In the genomic region with DNA sequence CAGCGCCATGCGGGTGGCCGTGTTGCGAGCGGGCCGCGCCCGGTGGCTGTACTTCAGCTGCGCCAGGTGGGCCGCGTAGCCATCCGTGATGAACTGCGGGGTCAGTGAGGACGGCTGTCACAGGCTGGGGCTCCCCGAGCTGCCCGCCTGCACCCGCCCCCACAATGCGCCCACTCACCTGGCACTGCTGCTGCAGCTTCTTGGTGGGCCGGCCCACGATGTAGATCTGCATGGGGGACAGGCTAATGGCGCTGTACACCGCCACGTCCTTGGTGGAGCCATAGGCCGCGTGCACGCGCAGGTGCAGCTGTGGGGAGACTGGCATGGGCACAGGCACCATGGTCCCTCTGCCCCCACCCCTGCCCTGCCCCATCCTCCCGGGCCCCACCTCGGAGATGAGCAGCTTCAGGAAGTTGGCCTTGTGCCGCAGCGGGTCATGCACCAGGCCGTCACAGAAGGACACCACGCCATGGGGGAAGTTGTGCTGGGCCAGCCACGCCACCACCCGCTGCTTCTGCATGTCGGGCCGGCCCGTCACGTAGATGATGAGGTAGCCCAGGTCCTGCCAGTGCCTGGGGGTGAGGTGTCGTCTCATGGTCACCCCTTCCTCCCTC, we compare ENCODE assay signal across 1 cellular context.
TF ChIP-seq lines count a peak whose summit lies in the region.

No MANE protein-coding gene starts in this region.

TF ChIP-seq in HEK293, 187 proteins besides CTCF, POLR2A, EP300 and RAD21 (continued from another document):
- TF ChIP-seq, protein P1, sequence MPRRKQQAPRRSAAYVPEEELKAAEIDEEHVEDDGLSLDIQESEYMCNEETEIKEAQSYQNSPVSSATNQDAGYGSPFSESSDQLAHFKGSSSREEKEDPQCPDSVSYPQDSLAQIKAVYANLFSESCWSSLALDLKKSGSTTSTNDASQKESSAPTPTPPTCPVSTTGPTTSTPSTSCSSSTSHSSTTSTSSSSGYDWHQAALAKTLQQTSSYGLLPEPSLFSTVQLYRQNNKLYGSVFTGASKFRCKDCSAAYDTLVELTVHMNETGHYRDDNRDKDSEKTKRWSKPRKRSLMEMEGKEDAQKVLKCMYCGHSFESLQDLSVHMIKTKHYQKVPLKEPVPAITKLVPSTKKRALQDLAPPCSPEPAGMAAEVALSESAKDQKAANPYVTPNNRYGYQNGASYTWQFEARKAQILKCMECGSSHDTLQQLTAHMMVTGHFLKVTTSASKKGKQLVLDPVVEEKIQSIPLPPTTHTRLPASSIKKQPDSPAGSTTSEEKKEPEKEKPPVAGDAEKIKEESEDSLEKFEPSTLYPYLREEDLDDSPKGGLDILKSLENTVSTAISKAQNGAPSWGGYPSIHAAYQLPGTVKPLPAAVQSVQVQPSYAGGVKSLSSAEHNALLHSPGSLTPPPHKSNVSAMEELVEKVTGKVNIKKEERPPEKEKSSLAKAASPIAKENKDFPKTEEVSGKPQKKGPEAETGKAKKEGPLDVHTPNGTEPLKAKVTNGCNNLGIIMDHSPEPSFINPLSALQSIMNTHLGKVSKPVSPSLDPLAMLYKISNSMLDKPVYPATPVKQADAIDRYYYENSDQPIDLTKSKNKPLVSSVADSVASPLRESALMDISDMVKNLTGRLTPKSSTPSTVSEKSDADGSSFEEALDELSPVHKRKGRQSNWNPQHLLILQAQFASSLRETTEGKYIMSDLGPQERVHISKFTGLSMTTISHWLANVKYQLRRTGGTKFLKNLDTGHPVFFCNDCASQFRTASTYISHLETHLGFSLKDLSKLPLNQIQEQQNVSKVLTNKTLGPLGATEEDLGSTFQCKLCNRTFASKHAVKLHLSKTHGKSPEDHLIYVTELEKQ (tag by site-specific recombination; IDR thresholded peaks at IDR 0.05; ENCODE audit: borderline replicate concordance): no peak
- TF ChIP-seq HOXC10 (CRISPR knock-in tag; IDR thresholded peaks at IDR 0.05) (no peak), ZNF23 (tag by site-specific recombination; IDR thresholded peaks at IDR 0.05; ENCODE audit: borderline replicate concordance) (no peak), ZNF302 (tag by site-specific recombination; IDR thresholded peaks at IDR 0.05; ENCODE audit: low read depth) (no peak), ZFHX2 (tag by site-specific recombination; conservative IDR thresholded peaks at IDR 0.05) (peak; percentile 58), ZNF600 (tag by site-specific recombination; IDR thresholded peaks at IDR 0.05) (peak; percentile 50), ZNF610 (tag by site-specific recombination; IDR thresholded peaks at IDR 0.05; ENCODE audit: borderline replicate concordance) (no peak), SCRT1 (tag by site-specific recombination; IDR thresholded peaks at IDR 0.05; ENCODE audit: borderline replicate concordance) (no peak)
- TF ChIP-seq, protein P2, sequence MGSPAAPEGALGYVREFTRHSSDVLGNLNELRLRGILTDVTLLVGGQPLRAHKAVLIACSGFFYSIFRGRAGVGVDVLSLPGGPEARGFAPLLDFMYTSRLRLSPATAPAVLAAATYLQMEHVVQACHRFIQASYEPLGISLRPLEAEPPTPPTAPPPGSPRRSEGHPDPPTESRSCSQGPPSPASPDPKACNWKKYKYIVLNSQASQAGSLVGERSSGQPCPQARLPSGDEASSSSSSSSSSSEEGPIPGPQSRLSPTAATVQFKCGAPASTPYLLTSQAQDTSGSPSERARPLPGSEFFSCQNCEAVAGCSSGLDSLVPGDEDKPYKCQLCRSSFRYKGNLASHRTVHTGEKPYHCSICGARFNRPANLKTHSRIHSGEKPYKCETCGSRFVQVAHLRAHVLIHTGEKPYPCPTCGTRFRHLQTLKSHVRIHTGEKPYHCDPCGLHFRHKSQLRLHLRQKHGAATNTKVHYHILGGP (tag by site-specific recombination; IDR thresholded peaks at IDR 0.05): no peak
- TF ChIP-seq, protein P3, sequence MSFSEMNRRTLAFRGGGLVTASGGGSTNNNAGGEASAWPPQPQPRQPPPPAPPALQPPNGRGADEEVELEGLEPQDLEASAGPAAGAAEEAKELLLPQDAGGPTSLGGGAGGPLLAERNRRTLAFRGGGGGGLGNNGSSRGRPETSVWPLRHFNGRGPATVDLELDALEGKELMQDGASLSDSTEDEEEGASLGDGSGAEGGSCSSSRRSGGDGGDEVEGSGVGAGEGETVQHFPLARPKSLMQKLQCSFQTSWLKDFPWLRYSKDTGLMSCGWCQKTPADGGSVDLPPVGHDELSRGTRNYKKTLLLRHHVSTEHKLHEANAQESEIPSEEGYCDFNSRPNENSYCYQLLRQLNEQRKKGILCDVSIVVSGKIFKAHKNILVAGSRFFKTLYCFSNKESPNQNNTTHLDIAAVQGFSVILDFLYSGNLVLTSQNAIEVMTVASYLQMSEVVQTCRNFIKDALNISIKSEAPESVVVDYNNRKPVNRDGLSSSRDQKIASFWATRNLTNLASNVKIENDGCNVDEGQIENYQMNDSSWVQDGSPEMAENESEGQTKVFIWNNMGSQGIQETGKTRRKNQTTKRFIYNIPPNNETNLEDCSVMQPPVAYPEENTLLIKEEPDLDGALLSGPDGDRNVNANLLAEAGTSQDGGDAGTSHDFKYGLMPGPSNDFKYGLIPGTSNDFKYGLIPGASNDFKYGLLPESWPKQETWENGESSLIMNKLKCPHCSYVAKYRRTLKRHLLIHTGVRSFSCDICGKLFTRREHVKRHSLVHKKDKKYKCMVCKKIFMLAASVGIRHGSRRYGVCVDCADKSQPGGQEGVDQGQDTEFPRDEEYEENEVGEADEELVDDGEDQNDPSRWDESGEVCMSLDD (tag by site-specific recombination; IDR thresholded peaks at IDR 0.05): no peak
- TF ChIP-seq, protein P4, sequence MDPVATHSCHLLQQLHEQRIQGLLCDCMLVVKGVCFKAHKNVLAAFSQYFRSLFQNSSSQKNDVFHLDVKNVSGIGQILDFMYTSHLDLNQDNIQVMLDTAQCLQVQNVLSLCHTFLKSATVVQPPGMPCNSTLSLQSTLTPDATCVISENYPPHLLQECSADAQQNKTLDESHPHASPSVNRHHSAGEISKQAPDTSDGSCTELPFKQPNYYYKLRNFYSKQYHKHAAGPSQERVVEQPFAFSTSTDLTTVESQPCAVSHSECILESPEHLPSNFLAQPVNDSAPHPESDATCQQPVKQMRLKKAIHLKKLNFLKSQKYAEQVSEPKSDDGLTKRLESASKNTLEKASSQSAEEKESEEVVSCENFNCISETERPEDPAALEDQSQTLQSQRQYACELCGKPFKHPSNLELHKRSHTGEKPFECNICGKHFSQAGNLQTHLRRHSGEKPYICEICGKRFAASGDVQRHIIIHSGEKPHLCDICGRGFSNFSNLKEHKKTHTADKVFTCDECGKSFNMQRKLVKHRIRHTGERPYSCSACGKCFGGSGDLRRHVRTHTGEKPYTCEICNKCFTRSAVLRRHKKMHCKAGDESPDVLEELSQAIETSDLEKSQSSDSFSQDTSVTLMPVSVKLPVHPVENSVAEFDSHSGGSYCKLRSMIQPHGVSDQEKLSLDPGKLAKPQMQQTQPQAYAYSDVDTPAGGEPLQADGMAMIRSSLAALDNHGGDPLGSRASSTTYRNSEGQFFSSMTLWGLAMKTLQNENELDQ (tag by site-specific recombination; IDR thresholded peaks at IDR 0.05; ENCODE audit: low read depth): no peak
- TF ChIP-seq, protein P5, sequence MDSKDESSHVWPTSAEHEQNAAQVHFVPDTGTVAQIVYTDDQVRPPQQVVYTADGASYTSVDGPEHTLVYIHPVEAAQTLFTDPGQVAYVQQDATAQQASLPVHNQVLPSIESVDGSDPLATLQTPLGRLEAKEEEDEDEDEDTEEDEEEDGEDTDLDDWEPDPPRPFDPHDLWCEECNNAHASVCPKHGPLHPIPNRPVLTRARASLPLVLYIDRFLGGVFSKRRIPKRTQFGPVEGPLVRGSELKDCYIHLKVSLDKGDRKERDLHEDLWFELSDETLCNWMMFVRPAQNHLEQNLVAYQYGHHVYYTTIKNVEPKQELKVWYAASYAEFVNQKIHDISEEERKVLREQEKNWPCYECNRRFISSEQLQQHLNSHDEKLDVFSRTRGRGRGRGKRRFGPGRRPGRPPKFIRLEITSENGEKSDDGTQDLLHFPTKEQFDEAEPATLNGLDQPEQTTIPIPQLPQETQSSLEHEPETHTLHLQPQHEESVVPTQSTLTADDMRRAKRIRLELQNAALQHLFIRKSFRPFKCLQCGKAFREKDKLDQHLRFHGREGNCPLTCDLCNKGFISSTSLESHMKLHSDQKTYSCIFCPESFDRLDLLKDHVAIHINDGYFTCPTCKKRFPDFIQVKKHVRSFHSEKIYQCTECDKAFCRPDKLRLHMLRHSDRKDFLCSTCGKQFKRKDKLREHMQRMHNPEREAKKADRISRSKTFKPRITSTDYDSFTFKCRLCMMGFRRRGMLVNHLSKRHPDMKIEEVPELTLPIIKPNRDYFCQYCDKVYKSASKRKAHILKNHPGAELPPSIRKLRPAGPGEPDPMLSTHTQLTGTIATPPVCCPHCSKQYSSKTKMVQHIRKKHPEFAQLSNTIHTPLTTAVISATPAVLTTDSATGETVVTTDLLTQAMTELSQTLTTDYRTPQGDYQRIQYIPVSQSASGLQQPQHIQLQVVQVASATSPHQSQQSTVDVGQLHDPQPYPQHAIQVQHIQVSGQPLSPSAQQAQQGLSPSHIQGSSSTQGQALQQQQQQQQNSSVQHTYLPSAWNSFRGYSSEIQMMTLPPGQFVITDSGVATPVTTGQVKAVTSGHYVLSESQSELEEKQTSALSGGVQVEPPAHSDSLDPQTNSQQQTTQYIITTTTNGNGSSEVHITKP (tag by site-specific recombination; IDR thresholded peaks at IDR 0.05): no peak
- TF ChIP-seq, protein P6, sequence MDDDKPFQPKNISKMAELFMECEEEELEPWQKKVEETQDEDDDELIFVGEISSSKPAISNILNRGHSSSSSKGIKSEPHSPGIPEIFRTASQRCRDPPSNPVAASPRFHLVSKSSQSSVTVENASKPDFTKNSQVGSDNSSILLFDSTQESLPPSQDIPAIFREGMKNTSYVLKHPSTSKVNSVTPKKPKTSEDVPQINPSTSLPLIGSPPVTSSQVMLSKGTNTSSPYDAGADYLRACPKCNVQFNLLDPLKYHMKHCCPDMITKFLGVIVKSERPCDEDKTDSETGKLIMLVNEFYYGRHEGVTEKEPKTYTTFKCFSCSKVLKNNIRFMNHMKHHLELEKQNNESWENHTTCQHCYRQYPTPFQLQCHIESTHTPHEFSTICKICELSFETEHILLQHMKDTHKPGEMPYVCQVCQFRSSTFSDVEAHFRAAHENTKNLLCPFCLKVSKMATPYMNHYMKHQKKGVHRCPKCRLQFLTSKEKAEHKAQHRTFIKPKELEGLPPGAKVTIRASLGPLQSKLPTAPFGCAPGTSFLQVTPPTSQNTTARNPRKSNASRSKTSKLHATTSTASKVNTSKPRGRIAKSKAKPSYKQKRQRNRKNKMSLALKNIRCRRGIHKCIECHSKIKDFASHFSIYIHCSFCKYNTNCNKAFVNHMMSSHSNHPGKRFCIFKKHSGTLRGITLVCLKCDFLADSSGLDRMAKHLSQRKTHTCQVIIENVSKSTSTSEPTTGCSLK (tag by site-specific recombination; IDR thresholded peaks at IDR 0.05): no peak
- TF ChIP-seq, protein P7, sequence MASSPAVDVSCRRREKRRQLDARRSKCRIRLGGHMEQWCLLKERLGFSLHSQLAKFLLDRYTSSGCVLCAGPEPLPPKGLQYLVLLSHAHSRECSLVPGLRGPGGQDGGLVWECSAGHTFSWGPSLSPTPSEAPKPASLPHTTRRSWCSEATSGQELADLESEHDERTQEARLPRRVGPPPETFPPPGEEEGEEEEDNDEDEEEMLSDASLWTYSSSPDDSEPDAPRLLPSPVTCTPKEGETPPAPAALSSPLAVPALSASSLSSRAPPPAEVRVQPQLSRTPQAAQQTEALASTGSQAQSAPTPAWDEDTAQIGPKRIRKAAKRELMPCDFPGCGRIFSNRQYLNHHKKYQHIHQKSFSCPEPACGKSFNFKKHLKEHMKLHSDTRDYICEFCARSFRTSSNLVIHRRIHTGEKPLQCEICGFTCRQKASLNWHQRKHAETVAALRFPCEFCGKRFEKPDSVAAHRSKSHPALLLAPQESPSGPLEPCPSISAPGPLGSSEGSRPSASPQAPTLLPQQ (tag by site-specific recombination; IDR thresholded peaks at IDR 0.05): peak; percentile 27; the same call in 1 of the 2 replicates
- TF ChIP-seq, protein P8, sequence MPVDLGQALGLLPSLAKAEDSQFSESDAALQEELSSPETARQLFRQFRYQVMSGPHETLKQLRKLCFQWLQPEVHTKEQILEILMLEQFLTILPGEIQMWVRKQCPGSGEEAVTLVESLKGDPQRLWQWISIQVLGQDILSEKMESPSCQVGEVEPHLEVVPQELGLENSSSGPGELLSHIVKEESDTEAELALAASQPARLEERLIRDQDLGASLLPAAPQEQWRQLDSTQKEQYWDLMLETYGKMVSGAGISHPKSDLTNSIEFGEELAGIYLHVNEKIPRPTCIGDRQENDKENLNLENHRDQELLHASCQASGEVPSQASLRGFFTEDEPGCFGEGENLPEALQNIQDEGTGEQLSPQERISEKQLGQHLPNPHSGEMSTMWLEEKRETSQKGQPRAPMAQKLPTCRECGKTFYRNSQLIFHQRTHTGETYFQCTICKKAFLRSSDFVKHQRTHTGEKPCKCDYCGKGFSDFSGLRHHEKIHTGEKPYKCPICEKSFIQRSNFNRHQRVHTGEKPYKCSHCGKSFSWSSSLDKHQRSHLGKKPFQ (tag by site-specific recombination; IDR thresholded peaks at IDR 0.05): no peak
